ENCODE assay signal across 1 cellular context in the genomic region with DNA sequence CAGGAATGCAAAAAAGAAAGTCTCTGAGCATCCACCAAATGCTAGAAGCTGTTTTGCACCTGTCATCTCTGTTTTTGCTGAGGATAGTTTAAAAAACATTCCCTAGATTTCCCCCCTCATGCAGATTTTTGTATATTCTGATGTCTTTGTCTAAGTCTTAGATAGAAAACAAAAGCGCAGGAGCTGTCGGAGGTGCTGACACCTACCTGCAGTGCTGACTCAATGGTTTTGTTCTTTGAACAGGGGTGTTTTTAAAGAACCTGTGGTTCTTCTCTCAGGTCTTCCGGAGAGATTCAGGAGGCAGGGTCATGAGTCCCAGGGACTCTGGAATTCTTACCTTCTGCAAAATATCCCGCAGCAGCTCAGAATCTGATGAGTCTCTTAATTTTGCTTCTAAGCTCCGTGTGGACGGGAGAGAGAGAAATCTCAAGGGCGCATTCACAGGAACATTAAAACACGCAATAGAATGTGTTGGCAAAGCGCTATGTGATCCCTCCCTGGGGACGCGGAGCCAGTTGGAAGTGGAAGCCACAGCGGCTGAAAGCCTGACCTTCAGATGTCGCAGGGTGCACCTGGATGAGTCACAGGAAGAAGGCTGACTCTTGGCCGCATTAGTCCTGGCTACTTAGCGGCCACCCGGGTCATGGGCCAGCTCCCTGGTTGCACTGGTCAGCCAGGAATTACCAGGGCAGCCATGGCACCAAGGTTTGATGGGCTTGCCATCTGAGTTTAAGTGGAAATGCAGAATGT.
TF ChIP-seq lines count a peak whose summit lies in the region.

No MANE protein-coding gene starts in this region.

TF ChIP-seq in HepG2, 621 proteins besides CTCF, POLR2A, EP300 and RAD21 (continued from another document):
- TF ChIP-seq ZBTB33 (CRISPR knock-in tag; IDR thresholded peaks at IDR 0.05) (peak; percentile 85), FOSL2 (CRISPR knock-in tag; IDR thresholded peaks at IDR 0.05) (peak; percentile 30; the same call in 1 of the 2 replicates)
